Comparison of ENCODE assay signal across 1 cellular context in the genomic region with DNA sequence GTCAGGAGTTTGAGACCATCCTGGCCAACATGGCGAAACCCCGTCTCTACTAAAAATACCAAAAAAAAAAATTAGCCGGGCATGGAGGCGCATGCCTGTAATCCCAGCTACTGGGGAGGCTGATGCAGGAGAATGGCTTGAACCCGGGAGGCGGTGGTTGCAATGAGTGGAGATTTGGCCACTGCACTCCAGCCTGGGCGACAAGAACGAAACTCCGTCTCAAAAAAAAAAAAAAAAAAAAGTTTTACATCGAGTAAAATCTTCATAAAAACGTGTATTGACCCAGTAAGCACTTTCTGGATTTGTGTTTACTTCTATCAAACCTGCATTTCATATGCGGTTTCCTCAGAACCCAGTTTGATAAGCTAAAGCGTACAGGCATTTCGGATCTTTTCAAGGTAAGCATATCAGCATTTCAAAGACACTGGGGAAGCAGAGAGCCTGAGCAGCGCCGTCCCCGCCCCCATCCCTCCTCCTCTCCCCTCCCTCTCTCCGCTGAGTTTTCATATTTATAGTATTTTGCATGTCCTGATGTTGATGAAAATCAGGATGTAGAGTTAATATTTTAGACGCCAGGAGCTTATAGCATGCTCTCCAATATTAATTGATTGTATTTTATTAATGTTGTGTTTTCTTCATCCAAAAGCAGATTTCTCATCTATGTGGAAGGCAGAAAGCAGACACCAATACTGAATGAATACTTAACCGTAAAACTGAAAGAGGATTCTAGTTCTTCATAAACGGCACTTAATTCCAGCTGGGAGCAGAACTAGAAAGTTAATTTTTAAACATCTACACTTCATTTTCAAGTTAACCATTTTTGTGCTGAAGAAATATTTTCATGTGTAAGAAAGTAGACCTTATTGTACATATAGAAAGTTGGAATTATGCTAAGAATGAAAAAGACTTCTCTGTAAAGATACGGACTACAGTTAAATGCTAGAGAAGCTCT.
TF ChIP-seq lines count a peak whose summit lies in the region.

No MANE protein-coding gene starts in this region.

TF ChIP-seq in IMR-90, 13 proteins besides CTCF, POLR2A, EP300 and RAD21:
- TF ChIP-seq MXI1 (IDR thresholded peaks at IDR 0.05; ENCODE audit: borderline replicate concordance, low read depth, low read length) (no peak), RFX5 (IDR thresholded peaks at IDR 0.05; ENCODE audit: low read depth, low read length) (no peak), SMC3 (IDR thresholded peaks at IDR 0.05; ENCODE audit: low read depth, low read length) (no peak), MAFK (IDR thresholded peaks at IDR 0.05; ENCODE audit: low read depth, low read length) (no peak), NFE2L2 (IDR thresholded peaks at IDR 0.05; ENCODE audit: low read depth, low read length) (no peak), CEBPB (IDR thresholded peaks at IDR 0.05; ENCODE audit: low read depth, low read length) (no peak)
- TF ChIP-seq, protein P1, sequence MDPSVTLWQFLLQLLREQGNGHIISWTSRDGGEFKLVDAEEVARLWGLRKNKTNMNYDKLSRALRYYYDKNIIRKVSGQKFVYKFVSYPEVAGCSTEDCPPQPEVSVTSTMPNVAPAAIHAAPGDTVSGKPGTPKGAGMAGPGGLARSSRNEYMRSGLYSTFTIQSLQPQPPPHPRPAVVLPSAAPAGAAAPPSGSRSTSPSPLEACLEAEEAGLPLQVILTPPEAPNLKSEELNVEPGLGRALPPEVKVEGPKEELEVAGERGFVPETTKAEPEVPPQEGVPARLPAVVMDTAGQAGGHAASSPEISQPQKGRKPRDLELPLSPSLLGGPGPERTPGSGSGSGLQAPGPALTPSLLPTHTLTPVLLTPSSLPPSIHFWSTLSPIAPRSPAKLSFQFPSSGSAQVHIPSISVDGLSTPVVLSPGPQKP (IDR thresholded peaks at IDR 0.05; ENCODE audit: borderline replicate concordance, low read depth, low read length), result no peak
- TF ChIP-seq, protein P2, sequence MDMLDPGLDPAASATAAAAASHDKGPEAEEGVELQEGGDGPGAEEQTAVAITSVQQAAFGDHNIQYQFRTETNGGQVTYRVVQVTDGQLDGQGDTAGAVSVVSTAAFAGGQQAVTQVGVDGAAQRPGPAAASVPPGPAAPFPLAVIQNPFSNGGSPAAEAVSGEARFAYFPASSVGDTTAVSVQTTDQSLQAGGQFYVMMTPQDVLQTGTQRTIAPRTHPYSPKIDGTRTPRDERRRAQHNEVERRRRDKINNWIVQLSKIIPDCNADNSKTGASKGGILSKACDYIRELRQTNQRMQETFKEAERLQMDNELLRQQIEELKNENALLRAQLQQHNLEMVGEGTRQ (IDR thresholded peaks at IDR 0.05; ENCODE audit: low read depth, low read length), result no peak
